ENCODE assay signal across 1 cellular context in genomic region chr14:24308342-24309124, GRCh38.
TF ChIP-seq lines count a peak whose summit lies in the region.

No MANE protein-coding gene starts in this region.

TF ChIP-seq in HepG2, 621 proteins besides CTCF, POLR2A, EP300 and RAD21 (continued from another document):
- TF ChIP-seq REST (IDR thresholded peaks at IDR 0.05; ENCODE audit: borderline replicate concordance in 1 of 2, low read depth in 1 of 2, low read length in 2 of 2) (no peak), HMGA1 (CRISPR knock-in tag; conservative IDR thresholded peaks at IDR 0.05) (0 out of 2 replicates have a peak, but pooled peaks have one; percentile 87), TRIM24 (CRISPR knock-in tag; IDR thresholded peaks at IDR 0.05) (0 out of 2 replicates have a peak, but pooled peaks have one; percentile 57), NFATC3 (CRISPR knock-in tag; IDR thresholded peaks at IDR 0.05) (peak; percentile 8; the same call in 1 of the 2 replicates), ZNF138 (CRISPR knock-in tag; IDR thresholded peaks at IDR 0.05; ENCODE audit: low read depth) (no peak), RBFOX2 (IDR thresholded peaks at IDR 0.05; ENCODE audit: low read depth, low read length) (peak; percentile 50; the same call in 1 of the 2 replicates), ZNF713 (CRISPR knock-in tag; IDR thresholded peaks at IDR 0.05) (0 out of 2 replicates have a peak, but pooled peaks have one; percentile 73), IKZF5 (CRISPR knock-in tag; IDR thresholded peaks at IDR 0.05) (no peak), KLF6 (CRISPR knock-in tag; IDR thresholded peaks at IDR 0.05) (no peak), PCBP1 (IDR thresholded peaks at IDR 0.05; ENCODE audit: borderline replicate concordance, low read depth, low read length) (no peak), SNAPC2 (CRISPR knock-in tag; IDR thresholded peaks at IDR 0.05) (no peak), BORCS8-MEF2B (CRISPR knock-in tag; IDR thresholded peaks at IDR 0.05) (no peak), ZNF567 (CRISPR knock-in tag; IDR thresholded peaks at IDR 0.05; ENCODE audit: borderline replicate concordance) (no peak; the same call in 1 of the 2 replicates), CHCHD3 (CRISPR knock-in tag; IDR thresholded peaks at IDR 0.05) (peak; percentile 54; the same call in 1 of the 2 replicates), ZNF768 (CRISPR knock-in tag; IDR thresholded peaks at IDR 0.05) (no peak), FOXO1 (CRISPR knock-in tag; IDR thresholded peaks at IDR 0.05) (no peak), ZNF230 (CRISPR knock-in tag; IDR thresholded peaks at IDR 0.05) (no peak), EHMT2 (IDR thresholded peaks at IDR 0.05; ENCODE audit: borderline replicate concordance, low read depth, low read length) (no peak), CAMTA2 (CRISPR knock-in tag; IDR thresholded peaks at IDR 0.05; ENCODE audit: borderline replicate concordance) (peak; percentile 11; the same call in 1 of the 2 replicates), ZNF530 (CRISPR knock-in tag; IDR thresholded peaks at IDR 0.05; ENCODE audit: low read depth) (no peak), ATF4 (CRISPR knock-in tag; IDR thresholded peaks at IDR 0.05) (no peak), CERS6 (CRISPR knock-in tag; IDR thresholded peaks at IDR 0.05) (no peak; the same call in 1 of the 2 replicates), PHF20 (CRISPR knock-in tag; IDR thresholded peaks at IDR 0.05) (no peak), NFKB2 (CRISPR knock-in tag; IDR thresholded peaks at IDR 0.05; ENCODE audit: borderline replicate concordance) (0 out of 2 replicates have a peak, but pooled peaks have one; percentile 36), GTF2F1 (IDR thresholded peaks at IDR 0.05; ENCODE audit: low read length) (no peak), DNMT1 (CRISPR knock-in tag; IDR thresholded peaks at IDR 0.05) (0 out of 2 replicates have a peak, but pooled peaks have one; percentile 11), ZNF883 (CRISPR knock-in tag; IDR thresholded peaks at IDR 0.05; ENCODE audit: not compliant biosample characterization) (no peak), TMF1 (CRISPR knock-in tag; IDR thresholded peaks at IDR 0.05; ENCODE audit: low read depth) (no peak), ZBTB10 (CRISPR knock-in tag; IDR thresholded peaks at IDR 0.05; ENCODE audit: borderline replicate concordance) (no peak), ZNF619 (CRISPR knock-in tag; IDR thresholded peaks at IDR 0.05) (no peak), TBL1XR1 (IDR thresholded peaks at IDR 0.05; ENCODE audit: borderline replicate concordance, low read length, partially characterized antibody) (no peak), ZBTB42 (CRISPR knock-in tag; IDR thresholded peaks at IDR 0.05) (no peak), HDAC1 (CRISPR knock-in tag; IDR thresholded peaks at IDR 0.05) (no peak), ZNF597 (CRISPR knock-in tag; IDR thresholded peaks at IDR 0.05) (no peak), MED8 (CRISPR knock-in tag; IDR thresholded peaks at IDR 0.05; ENCODE audit: insufficient replicate concordance) (no peak), FUBP1 (CRISPR knock-in tag; IDR thresholded peaks at IDR 0.05; ENCODE audit: borderline replicate concordance) (0 out of 2 replicates have a peak, but pooled peaks have one; percentile 33), NBN (conservative IDR thresholded peaks at IDR 0.05) (no peak), DZIP1 (CRISPR knock-in tag; IDR thresholded peaks at IDR 0.05) (peak; percentile 53; the same call in 1 of the 2 replicates), FOXA3 (CRISPR knock-in tag; IDR thresholded peaks at IDR 0.05) (no peak), ZNF281 (CRISPR knock-in tag; IDR thresholded peaks at IDR 0.05; ENCODE audit: borderline replicate concordance) (no peak; the same call in 1 of the 2 replicates), HNF4G (IDR thresholded peaks at IDR 0.05; ENCODE audit: borderline replicate concordance, low read depth, low read length) (no peak), HNF4G (CRISPR knock-in tag; IDR thresholded peaks at IDR 0.05; ENCODE audit: borderline replicate concordance, low read depth) (no peak), ZNF354B (CRISPR knock-in tag; IDR thresholded peaks at IDR 0.05) (peak; percentile 95), SP4 (CRISPR knock-in tag; IDR thresholded peaks at IDR 0.05) (peak; percentile 25)
